1 cellular context compared by ENCODE assay signal in the genomic region with DNA sequence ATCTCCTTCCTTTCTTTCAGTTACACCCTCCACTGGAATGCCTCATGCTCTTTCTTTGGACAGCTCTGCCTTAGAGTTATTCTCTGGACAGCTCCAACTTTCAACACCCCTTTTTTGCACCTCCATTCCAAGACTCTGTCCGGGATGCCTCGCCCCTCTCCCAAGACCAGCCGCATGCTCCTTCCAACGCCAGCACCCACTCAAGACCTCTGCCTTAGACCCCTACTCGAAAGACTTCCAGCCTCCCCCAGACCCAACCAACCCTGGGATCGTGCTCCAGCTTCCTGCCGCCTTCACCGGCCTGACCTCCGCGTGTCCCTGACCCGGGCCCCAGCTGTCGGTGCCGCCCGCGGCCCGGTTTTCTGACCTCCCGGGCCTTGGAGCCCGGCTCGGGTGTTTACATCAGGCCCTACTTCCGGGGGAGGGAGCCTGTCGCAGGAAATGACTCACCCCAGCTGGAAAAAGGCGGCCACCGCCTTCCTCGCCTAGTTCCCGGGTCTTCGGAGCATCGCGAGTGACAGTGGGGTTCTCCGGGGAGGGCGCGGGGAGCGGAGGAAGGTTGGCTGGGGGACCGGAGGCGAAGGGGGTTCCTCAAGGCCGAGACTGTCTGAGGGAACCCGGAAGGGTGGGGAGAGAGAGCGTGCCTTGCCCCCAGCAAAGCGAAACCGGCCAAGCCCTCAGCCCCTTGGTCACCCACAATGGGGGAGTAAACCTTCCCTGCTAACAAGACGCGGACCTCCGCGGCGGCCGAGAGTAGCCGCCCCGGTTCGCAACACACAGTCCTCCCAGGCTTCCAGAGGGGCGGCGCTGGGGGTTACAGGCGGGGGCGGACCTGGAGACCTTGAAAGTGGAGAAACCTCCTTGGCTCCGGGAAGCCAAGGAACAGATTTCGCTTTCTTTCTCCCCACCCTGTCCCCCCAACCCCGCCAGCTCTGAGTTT.
TF ChIP-seq lines count a peak whose summit lies in the region.

A gene (minus strand): TSS at position 399 of the 940 bp plus-strand sequence. CDS start 1,792 bp downstream, outside the sequence.

TF ChIP-seq in HepG2, 621 proteins besides CTCF, POLR2A, EP300 and RAD21 (continued from another document):
- TF ChIP-seq, protein P1, sequence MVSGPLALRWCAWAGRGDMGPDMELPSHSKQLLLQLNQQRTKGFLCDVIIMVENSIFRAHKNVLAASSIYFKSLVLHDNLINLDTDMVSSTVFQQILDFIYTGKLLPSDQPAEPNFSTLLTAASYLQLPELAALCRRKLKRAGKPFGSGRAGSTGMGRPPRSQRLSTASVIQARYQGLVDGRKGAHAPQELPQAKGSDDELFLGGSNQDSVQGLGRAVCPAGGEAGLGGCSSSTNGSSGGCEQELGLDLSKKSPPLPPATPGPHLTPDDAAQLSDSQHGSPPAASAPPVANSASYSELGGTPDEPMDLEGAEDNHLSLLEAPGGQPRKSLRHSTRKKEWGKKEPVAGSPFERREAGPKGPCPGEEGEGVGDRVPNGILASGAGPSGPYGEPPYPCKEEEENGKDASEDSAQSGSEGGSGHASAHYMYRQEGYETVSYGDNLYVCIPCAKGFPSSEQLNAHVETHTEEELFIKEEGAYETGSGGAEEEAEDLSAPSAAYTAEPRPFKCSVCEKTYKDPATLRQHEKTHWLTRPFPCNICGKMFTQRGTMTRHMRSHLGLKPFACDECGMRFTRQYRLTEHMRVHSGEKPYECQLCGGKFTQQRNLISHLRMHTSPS (CRISPR knock-in tag; IDR thresholded peaks at IDR 0.05; ENCODE audit: low read depth) = no peak
- no peak for TF ChIP-seq ZNF660 (CRISPR knock-in tag; IDR thresholded peaks at IDR 0.05; ENCODE audit: borderline replicate concordance, low read depth)
- 0 out of 2 replicates have a peak, but pooled peaks have one; percentile 9 for TF ChIP-seq ZNF816 (CRISPR knock-in tag; IDR thresholded peaks at IDR 0.05; ENCODE audit: borderline replicate concordance)
- TF ChIP-seq, protein P2, sequence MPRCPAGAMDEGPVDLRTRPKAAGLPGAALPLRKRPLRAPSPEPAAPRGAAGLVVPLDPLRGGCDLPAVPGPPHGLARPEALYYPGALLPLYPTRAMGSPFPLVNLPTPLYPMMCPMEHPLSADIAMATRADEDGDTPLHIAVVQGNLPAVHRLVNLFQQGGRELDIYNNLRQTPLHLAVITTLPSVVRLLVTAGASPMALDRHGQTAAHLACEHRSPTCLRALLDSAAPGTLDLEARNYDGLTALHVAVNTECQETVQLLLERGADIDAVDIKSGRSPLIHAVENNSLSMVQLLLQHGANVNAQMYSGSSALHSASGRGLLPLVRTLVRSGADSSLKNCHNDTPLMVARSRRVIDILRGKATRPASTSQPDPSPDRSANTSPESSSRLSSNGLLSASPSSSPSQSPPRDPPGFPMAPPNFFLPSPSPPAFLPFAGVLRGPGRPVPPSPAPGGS (CRISPR knock-in tag; IDR thresholded peaks at IDR 0.05) = peak; percentile 46; the same call in 1 of the 2 replicates
- TF ChIP-seq, protein P3, sequence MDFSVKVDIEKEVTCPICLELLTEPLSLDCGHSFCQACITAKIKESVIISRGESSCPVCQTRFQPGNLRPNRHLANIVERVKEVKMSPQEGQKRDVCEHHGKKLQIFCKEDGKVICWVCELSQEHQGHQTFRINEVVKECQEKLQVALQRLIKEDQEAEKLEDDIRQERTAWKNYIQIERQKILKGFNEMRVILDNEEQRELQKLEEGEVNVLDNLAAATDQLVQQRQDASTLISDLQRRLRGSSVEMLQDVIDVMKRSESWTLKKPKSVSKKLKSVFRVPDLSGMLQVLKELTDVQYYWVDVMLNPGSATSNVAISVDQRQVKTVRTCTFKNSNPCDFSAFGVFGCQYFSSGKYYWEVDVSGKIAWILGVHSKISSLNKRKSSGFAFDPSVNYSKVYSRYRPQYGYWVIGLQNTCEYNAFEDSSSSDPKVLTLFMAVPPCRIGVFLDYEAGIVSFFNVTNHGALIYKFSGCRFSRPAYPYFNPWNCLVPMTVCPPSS (IDR thresholded peaks at IDR 0.05) = no peak
- TF ChIP-seq PHF21A (CRISPR knock-in tag; IDR thresholded peaks at IDR 0.05) = no peak
- TF ChIP-seq WIZ (CRISPR knock-in tag; IDR thresholded peaks at IDR 0.05) = no peak
- TF ChIP-seq ZNF780A (CRISPR knock-in tag; IDR thresholded peaks at IDR 0.05) = no peak
- no peak for TF ChIP-seq ZNF234 (CRISPR knock-in tag; conservative IDR thresholded peaks at IDR 0.05)
- peak; percentile 30; the same call in 1 of the 2 replicates for TF ChIP-seq ZNF350 (CRISPR knock-in tag; IDR thresholded peaks at IDR 0.05; ENCODE audit: borderline replicate concordance, low read depth)
- TF ChIP-seq FOSL2 (CRISPR knock-in tag; IDR thresholded peaks at IDR 0.05) = peak; percentile 96
- TF ChIP-seq, protein P4, sequence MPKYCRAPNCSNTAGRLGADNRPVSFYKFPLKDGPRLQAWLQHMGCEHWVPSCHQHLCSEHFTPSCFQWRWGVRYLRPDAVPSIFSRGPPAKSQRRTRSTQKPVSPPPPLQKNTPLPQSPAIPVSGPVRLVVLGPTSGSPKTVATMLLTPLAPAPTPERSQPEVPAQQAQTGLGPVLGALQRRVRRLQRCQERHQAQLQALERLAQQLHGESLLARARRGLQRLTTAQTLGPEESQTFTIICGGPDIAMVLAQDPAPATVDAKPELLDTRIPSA (CRISPR knock-in tag; IDR thresholded peaks at IDR 0.05; ENCODE audit: borderline replicate concordance) = no peak
- no peak for TF ChIP-seq ZNF724P (CRISPR knock-in tag; IDR thresholded peaks at IDR 0.05; ENCODE audit: borderline replicate concordance)
- peak; percentile 69; the same call in 1 of the 2 replicates for TF ChIP-seq POLR2G (IDR thresholded peaks at IDR 0.05; ENCODE audit: low read depth, low read length)
- TF ChIP-seq ZNF367 (CRISPR knock-in tag; IDR thresholded peaks at IDR 0.05; ENCODE audit: borderline replicate concordance) = no peak
- 0 out of 2 replicates have a peak, but pooled peaks have one; percentile 39 for TF ChIP-seq ZNF543 (CRISPR knock-in tag; IDR thresholded peaks at IDR 0.05)
- TF ChIP-seq MED8 (CRISPR knock-in tag; IDR thresholded peaks at IDR 0.05; ENCODE audit: insufficient replicate concordance) = no peak
- no peak for TF ChIP-seq RFX5 (IDR thresholded peaks at IDR 0.05; ENCODE audit: low read depth, low read length)
- no peak for TF ChIP-seq BORCS8-MEF2B (CRISPR knock-in tag; IDR thresholded peaks at IDR 0.05)
- TF ChIP-seq, protein P5, sequence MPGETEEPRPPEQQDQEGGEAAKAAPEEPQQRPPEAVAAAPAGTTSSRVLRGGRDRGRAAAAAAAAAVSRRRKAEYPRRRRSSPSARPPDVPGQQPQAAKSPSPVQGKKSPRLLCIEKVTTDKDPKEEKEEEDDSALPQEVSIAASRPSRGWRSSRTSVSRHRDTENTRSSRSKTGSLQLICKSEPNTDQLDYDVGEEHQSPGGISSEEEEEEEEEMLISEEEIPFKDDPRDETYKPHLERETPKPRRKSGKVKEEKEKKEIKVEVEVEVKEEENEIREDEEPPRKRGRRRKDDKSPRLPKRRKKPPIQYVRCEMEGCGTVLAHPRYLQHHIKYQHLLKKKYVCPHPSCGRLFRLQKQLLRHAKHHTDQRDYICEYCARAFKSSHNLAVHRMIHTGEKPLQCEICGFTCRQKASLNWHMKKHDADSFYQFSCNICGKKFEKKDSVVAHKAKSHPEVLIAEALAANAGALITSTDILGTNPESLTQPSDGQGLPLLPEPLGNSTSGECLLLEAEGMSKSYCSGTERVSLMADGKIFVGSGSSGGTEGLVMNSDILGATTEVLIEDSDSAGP (CRISPR knock-in tag; IDR thresholded peaks at IDR 0.05; ENCODE audit: borderline replicate concordance) = peak; percentile 35; the same call in 1 of the 2 replicates
- no peak for TF ChIP-seq ARHGAP35 (CRISPR knock-in tag; IDR thresholded peaks at IDR 0.05; ENCODE audit: borderline replicate concordance)
- TF ChIP-seq, protein P6, sequence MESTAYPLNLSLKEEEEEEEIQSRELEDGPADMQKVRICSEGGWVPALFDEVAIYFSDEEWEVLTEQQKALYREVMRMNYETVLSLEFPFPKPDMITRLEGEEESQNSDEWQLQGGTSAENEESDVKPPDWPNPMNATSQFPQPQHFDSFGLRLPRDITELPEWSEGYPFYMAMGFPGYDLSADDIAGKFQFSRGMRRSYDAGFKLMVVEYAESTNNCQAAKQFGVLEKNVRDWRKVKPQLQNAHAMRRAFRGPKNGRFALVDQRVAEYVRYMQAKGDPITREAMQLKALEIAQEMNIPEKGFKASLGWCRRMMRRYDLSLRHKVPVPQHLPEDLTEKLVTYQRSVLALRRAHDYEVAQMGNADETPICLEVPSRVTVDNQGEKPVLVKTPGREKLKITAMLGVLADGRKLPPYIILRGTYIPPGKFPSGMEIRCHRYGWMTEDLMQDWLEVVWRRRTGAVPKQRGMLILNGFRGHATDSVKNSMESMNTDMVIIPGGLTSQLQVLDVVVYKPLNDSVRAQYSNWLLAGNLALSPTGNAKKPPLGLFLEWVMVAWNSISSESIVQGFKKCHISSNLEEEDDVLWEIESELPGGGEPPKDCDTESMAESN (CRISPR knock-in tag; conservative IDR thresholded peaks at IDR 0.05) = no peak
- TF ChIP-seq JUNB (CRISPR knock-in tag; IDR thresholded peaks at IDR 0.05; ENCODE audit: borderline replicate concordance) = peak; percentile 70; the same call in 1 of the 2 replicates
- TF ChIP-seq, protein P7, sequence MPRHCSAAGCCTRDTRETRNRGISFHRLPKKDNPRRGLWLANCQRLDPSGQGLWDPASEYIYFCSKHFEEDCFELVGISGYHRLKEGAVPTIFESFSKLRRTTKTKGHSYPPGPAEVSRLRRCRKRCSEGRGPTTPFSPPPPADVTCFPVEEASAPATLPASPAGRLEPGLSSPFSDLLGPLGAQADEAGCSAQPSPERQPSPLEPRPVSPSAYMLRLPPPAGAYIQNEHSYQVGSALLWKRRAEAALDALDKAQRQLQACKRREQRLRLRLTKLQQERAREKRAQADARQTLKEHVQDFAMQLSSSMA (CRISPR knock-in tag; IDR thresholded peaks at IDR 0.05) = no peak
- TF ChIP-seq, protein P8, sequence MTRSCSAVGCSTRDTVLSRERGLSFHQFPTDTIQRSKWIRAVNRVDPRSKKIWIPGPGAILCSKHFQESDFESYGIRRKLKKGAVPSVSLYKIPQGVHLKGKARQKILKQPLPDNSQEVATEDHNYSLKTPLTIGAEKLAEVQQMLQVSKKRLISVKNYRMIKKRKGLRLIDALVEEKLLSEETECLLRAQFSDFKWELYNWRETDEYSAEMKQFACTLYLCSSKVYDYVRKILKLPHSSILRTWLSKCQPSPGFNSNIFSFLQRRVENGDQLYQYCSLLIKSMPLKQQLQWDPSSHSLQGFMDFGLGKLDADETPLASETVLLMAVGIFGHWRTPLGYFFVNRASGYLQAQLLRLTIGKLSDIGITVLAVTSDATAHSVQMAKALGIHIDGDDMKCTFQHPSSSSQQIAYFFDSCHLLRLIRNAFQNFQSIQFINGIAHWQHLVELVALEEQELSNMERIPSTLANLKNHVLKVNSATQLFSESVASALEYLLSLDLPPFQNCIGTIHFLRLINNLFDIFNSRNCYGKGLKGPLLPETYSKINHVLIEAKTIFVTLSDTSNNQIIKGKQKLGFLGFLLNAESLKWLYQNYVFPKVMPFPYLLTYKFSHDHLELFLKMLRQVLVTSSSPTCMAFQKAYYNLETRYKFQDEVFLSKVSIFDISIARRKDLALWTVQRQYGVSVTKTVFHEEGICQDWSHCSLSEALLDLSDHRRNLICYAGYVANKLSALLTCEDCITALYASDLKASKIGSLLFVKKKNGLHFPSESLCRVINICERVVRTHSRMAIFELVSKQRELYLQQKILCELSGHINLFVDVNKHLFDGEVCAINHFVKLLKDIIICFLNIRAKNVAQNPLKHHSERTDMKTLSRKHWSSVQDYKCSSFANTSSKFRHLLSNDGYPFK (CRISPR knock-in tag; IDR thresholded peaks at IDR 0.05; ENCODE audit: borderline replicate concordance) = peak; percentile 27; the same call in 1 of the 2 replicates
- no peak for TF ChIP-seq SNAI1 (CRISPR knock-in tag; IDR thresholded peaks at IDR 0.05; ENCODE audit: borderline replicate concordance)
- no peak for TF ChIP-seq ZNF12 (CRISPR knock-in tag; IDR thresholded peaks at IDR 0.05)
- no peak for TF ChIP-seq ZNF34 (CRISPR knock-in tag; IDR thresholded peaks at IDR 0.05; ENCODE audit: borderline replicate concordance)
- TF ChIP-seq ZFP36L2 (CRISPR knock-in tag; IDR thresholded peaks at IDR 0.05) = no peak
- TF ChIP-seq SMARCC2 (IDR thresholded peaks at IDR 0.05) = no peak
- peak; percentile 30; the same call in 1 of the 2 replicates for TF ChIP-seq POGZ (CRISPR knock-in tag; IDR thresholded peaks at IDR 0.05)
- TF ChIP-seq, protein P9, sequence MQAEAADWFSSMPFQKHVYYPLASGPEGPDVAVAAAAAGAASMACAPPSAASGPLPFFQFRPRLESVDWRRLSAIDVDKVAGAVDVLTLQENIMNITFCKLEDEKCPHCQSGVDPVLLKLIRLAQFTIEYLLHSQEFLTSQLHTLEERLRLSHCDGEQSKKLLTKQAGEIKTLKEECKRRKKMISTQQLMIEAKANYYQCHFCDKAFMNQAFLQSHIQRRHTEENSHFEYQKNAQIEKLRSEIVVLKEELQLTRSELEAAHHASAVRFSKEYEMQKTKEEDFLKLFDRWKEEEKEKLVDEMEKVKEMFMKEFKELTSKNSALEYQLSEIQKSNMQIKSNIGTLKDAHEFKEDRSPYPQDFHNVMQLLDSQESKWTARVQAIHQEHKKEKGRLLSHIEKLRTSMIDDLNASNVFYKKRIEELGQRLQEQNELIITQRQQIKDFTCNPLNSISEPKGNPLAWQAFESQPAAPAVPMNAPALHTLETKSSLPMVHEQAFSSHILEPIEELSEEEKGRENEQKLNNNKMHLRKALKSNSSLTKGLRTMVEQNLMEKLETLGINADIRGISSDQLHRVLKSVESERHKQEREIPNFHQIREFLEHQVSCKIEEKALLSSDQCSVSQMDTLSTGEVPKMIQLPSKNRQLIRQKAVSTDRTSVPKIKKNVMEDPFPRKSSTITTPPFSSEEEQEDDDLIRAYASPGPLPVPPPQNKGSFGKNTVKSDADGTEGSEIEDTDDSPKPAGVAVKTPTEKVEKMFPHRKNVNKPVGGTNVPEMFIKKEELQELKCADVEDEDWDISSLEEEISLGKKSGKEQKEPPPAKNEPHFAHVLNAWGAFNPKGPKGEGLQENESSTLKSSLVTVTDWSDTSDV (CRISPR knock-in tag; IDR thresholded peaks at IDR 0.05) = no peak
- TF ChIP-seq KDM6A (CRISPR knock-in tag; IDR thresholded peaks at IDR 0.05; ENCODE audit: low read depth) = no peak
- TF ChIP-seq KAT8 (CRISPR knock-in tag; IDR thresholded peaks at IDR 0.05) = peak; percentile 81
